10 cellular contexts compared by ENCODE assay signal in the genomic region with DNA sequence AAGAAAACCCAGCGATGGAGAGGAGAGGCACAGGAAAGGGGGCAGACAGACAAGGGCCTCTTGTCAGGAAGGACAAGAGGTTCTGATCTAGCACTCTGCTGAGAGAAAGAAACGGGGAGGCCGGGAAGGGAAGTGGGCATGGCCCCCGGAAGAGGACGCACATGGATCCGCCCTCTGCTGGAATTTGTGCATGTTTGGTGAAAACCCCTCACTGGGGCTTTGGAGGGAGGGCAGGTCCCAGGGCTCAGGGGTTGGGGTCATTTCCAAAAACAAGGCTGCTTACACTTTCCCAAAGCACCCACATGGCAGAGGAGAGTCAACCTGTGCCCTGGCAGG. TPM values are rescaled to one million over a fixed set of nuclear protein-coding genes. Genes with fewer than 3 reads are reported as not detected.
A peak's percentile ranks its signal among the peaks of the same experiment; 100 is the strongest.
DNase-seq lines count a peak whose midpoint lies in the region; ATAC-seq and TF ChIP-seq lines count a peak whose summit lies in the region.
"Had no signal": no experiment of that assay in that cellular context is flagged by ENCODE, and none has a peak within 500 bp of the region (broad histone marks: within the 10 kb centered on the region; RNA-seq: fewer than 3 reads in every experiment).

No MANE protein-coding gene starts in this region.

- no peak overlapping the region for H3K27ac ChIP-seq in mammary epithelial cell (ENCODE audit: insufficient read depth, low read depth, low read length)
- peak overlapping the region; percentile 66 to 73 for H3K27ac ChIP-seq in aorta (ENCODE audit: low read depth in 1 of 2, low read length in 2 of 2)
- H3K27ac ChIP-seq: KMS-11 had no signal

- no peak for ATAC-seq in stimulated activated naive CD8-positive, alpha-beta T cell treated with anti-CD3 and anti-CD28 coated beads, Interleukin-15, Interleukin-2, amounts not matched to agents 100 U/mL and 50 U/mL, for 24 hours
- ATAC-seq in naive B cell (ENCODE audit: low read depth in 2 of 2) (no peak), aorta (ENCODE audit: low FRiP score) (no peak)

- CTCF ChIA-PET in mammary epithelial cell (lab: Charles Lee; ENCODE audit: low non-redundant PET) = interaction anchor here (0.6 kb wide), 1 partner anchor 15 kb away, joined by 5 read pairs; no protein-coding TSS in a partner anchor

- H2AFZ ChIP-seq in mammary epithelial cell (ENCODE audit: low read depth, low read length) = peak overlapping the region; percentile 54

- H3K27me3 ChIP-seq in mammary epithelial cell (ENCODE audit: insufficient read depth, low read length) = no peaks in the 10 kb centered on the region
- H3K27me3 ChIP-seq in aorta (ENCODE audit: control insufficient read depth in 1 of 2, insufficient read depth in 2 of 2, low read length in 1 of 2) = no peaks in the 10 kb centered on the region

- H4K20me1 ChIP-seq in mammary epithelial cell (ENCODE audit: insufficient read depth, low read length) = no peaks in the 10 kb centered on the region

- no TSS peak for BruUV-seq in mammary epithelial cell (replicated peaks; lab: Mats Ljungman, UMichigan)

- H3K4me1 ChIP-seq in mammary epithelial cell (ENCODE audit: insufficient read depth, low read length) (peaks cover 42% of the 10 kb centered on the region), aorta (ENCODE audit: control insufficient read depth in 1 of 2, insufficient read depth in 2 of 2, low read length in 2 of 2) (peaks cover 5 to 9% of the 10 kb centered on the region in 2 donors)

- no peak overlapping the region for H3K4me2 ChIP-seq in mammary epithelial cell (ENCODE audit: insufficient read depth, low read depth, low read length)
- H3K4me2 ChIP-seq: KMS-11 had no signal

- intact Hi-C loops in mammary epithelial cell (cut with micrococcal nuclease) = no loop called here
- intact Hi-C loops in aorta (cut with DNase I) = no loop called here

- peaks cover 36% of the 10 kb centered on the region for H3K79me2 ChIP-seq in mammary epithelial cell (ENCODE audit: insufficient read depth, low read length)

- in situ Hi-C loops in mammary epithelial cell (cut with MboI; ENCODE audit: low sequenced_read_pairs in 2 of 2) = no loop called here

- H3K9me3 ChIP-seq in mammary epithelial cell (replicated peaks; ENCODE audit: insufficient read depth, low read length) (no peaks in the 10 kb centered on the region), aorta (ENCODE audit: control insufficient read depth, low read length) (no peaks in the 10 kb centered on the region)

- dilution Hi-C loops in mammary epithelial cell (cut with HindIII; ENCODE audit: low sequenced_read_pairs) = loop anchor here (5.0 kb wide), 1 partner anchor 50 kb away; no protein-coding TSS in a partner anchor

- no peak overlapping the region for H3K9ac ChIP-seq in mammary epithelial cell (ENCODE audit: insufficient read depth, low read length)
- H3K9ac ChIP-seq: KMS-11 had no signal

- no peaks in the 10 kb centered on the region for H3K27me3 Mint-ChIP-seq in stimulated activated naive CD8-positive, alpha-beta T cell treated with anti-CD3 and anti-CD28 coated beads, Interleukin-15, Interleukin-2, amounts not matched to agents 100 ng/mL and 50 ng/mL, for 24 hours
- H3K27me3 Mint-ChIP-seq in naive B cell = no peaks in the 10 kb centered on the region

- TF ChIP-seq CTCF in mammary epithelial cell (conservative IDR thresholded peaks at IDR 0.05 in 1 of 2, IDR thresholded peaks at IDR 0.05 in 1 of 2; ENCODE audit: extremely low read depth in 1 of 2, insufficient read depth in 1 of 2, low read depth in 1 of 2, low read length in 2 of 2) = no peak

- peak overlapping the region; percentile 87 for H3K27ac Mint-ChIP-seq in stimulated activated naive CD8-positive, alpha-beta T cell treated with anti-CD3 and anti-CD28 coated beads, Interleukin-15, Interleukin-2, amounts not matched to agents 100 ng/mL and 50 ng/mL, for 24 hours
- H3K27ac Mint-ChIP-seq in naive B cell = peak overlapping the region in 4 of 6 donors; percentile 47 to 87 (median 77)

- H3K36me3 ChIP-seq in mammary epithelial cell (ENCODE audit: insufficient read depth, low read length) = no peaks in the 10 kb centered on the region
- no peaks in the 10 kb centered on the region for H3K36me3 ChIP-seq in aorta (ENCODE audit: control insufficient read depth in 1 of 2, insufficient read depth in 2 of 2, low read length in 1 of 2)

- H3K4me3 ChIP-seq in mammary epithelial cell (replicated peaks in 1 of 3; ENCODE audit: insufficient read depth in 1 of 3, low read depth in 2 of 3, low read length in 3 of 3) (no peak overlapping the region), aorta (ENCODE audit: low read length in 2 of 2) (no peak overlapping the region)

- no peak for DNase-seq in stimulated activated naive CD8-positive, alpha-beta T cell treated with anti-CD3 and anti-CD28 coated beads, Interleukin-15, Interleukin-2, amounts not matched to agents 100 U/mL and 50 U/mL, for 24 hours
- DNase-seq in mammary epithelial cell (no peak), naive B cell (no peak), aorta (no peak), hypothalamus (lab: John Stamatoyannopoulos, UW) (no peak), DMS153 (lab: John Stamatoyannopoulos, UW) (no peak), HT-29 (ENCODE audit: low spot score) (no peak)
- DNase-seq: DND-41 had no signal

- peaks cover 79% of the 10 kb centered on the region for H3K4me1 Mint-ChIP-seq in stimulated activated naive CD8-positive, alpha-beta T cell treated with anti-CD3 and anti-CD28 coated beads, Interleukin-15, Interleukin-2, amounts not matched to agents 100 ng/mL and 50 ng/mL, for 24 hours (ENCODE audit: low read depth)
- peaks cover 41 to 67% (median 60%) of the 10 kb centered on the region in 3 donors for H3K4me1 Mint-ChIP-seq in naive B cell

- H3K36me3 Mint-ChIP-seq in stimulated activated naive CD8-positive, alpha-beta T cell treated with anti-CD3 and anti-CD28 coated beads, Interleukin-15, Interleukin-2, amounts not matched to agents 100 ng/mL and 50 ng/mL, for 24 hours (ENCODE audit: low read depth) = peaks cover 28% of the 10 kb centered on the region
- peaks cover 0 to 5% of the 10 kb centered on the region in 2 donors for H3K36me3 Mint-ChIP-seq in naive B cell

- WGBS in mammary epithelial cell (ENCODE audit: low coverage, missing lambda C conversion rate) = 17% methylated on average over 6 of the region's 6 CpGs
- WGBS in aorta, 2 donors = 16 to 25% methylated on average over 6 of the region's 6 CpGs

- peak overlapping the region; percentile 47 for H3K4me3 Mint-ChIP-seq in stimulated activated naive CD8-positive, alpha-beta T cell treated with anti-CD3 and anti-CD28 coated beads, Interleukin-15, Interleukin-2, amounts not matched to agents 100 ng/mL and 50 ng/mL, for 24 hours
- peak overlapping the region in 3 of 8 donors; percentile 6 to 61 (median 25) for H3K4me3 Mint-ChIP-seq in naive B cell

- no peaks in the 10 kb centered on the region for H3K9me3 Mint-ChIP-seq in stimulated activated naive CD8-positive, alpha-beta T cell treated with anti-CD3 and anti-CD28 coated beads, Interleukin-15, Interleukin-2, amounts not matched to agents 100 ng/mL and 50 ng/mL, for 24 hours
- H3K9me3 Mint-ChIP-seq in naive B cell = peaks cover 0 to 1% (median 0%) of the 10 kb centered on the region in 7 donors

RNA-seq across cellular contexts. Expression of gene ECE1, which starts 32.4 kb away (rescaled TPM):
- total RNA-seq in mammary epithelial cell (100 to 1,000 TPM in 1 of 2 donors, 10 to 100 TPM in 1; 86.3 to 153 TPM), aorta (100 to 1,000 TPM; 135 to 155 TPM)
- polyA plus RNA-seq in mammary epithelial cell (65.7 TPM), naive B cell (ENCODE audit: low read depth in 6 of 6) (10 to 100 TPM in 5 of 6 donors, 1 to 10 TPM in 1; 6.9 to 44.5 (median 20.8) TPM), aorta (100 to 1,000 TPM in 1 of 2 donors, 10 to 100 TPM in 1; 12.1 to 112 TPM)
- polyA minus RNA-seq in mammary epithelial cell = 75.5 TPM
- total RNA-seq in HT-29 (2014; rRNA removed; shearing (Covaris generic)) = 71.6 and 77.6 TPM in 2 replicates
